22 cellular contexts compared by ENCODE assay signal in the genomic region with DNA sequence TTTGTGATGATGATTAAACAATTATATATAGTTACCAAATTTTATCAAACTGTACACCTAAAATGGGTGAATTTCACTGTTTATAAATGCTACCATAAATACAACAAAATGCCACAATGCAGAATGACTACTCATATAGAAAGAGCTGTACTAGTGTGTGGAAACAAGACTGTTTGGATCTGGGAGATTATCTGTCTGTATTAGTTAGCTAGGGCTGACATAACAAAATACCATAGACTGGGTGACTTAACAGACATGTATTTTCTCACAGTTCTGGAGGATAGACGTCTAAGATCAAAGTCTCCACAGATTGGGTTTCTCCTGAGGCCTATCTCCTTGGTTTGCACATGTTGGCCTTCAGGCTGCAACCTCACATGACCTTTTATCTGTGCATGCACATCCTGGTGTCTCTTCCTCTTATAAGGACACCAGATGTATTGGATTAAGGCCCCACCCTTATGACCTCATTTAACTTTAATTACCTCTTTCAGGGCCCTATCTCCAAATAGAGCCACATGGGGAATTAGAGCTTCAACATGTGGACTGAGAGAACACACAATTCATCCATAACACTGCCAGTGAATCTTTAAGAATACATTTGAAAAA.
"Had no signal": no experiment of that assay in that cellular context is flagged by ENCODE, and none has a peak within 500 bp of the region (broad histone marks: within the 10 kb centered on the region; RNA-seq: fewer than 3 reads in every experiment).

No MANE protein-coding gene starts in this region.

- DNase-seq: activated CD4-positive, alpha-beta T cell treated with anti-CD3 and anti-CD28 coated beads, Interleukin-2, amount 50 U/mL, for 1 hour; activated CD8-positive, alpha-beta memory T cell treated with anti-CD3 and anti-CD28 coated beads, Interleukin-2, amount 10 ng/mL, durations not matched to agents 7 days and 5 days; activated CD8-positive, alpha-beta T cell treated with anti-CD3 and anti-CD28 coated beads for 36 hours; activated naive CD4-positive, alpha-beta T cell; activated T-cell treated with anti-CD3 and anti-CD28 coated beads, Interleukin-2, amount 50 U/mL, for 72 hours; central memory CD4-positive, alpha-beta T cell; glutamatergic neuron; left ventricle myocardium inferior; mesendoderm; natural killer cell; occipital lobe; posterior cingulate gyrus; right cardiac atrium; stimulated activated CD4-positive, alpha-beta T cell treated with anti-CD3 and anti-CD28 coated beads, Interleukin-2, amount 100 ng/mL, for 48 hours; stimulated activated naive CD4-positive, alpha-beta T cell treated with Interleukin-2 at 50 U/mL for 16 hours; T-helper 9 cell had no signal

- ATAC-seq: activated CD8-positive, alpha-beta memory T cell treated with anti-CD3 and anti-CD28 coated beads, Interleukin-2, amount 10 ng/mL, durations not matched to agents 7 days and 5 days; activated CD8-positive, alpha-beta T cell treated with anti-CD3 and anti-CD28 coated beads for 36 hours; activated naive CD4-positive, alpha-beta T cell treated with anti-CD3 and anti-CD28 coated beads, Interleukin-2, amount 50 U/mL, for 72 hours; activated T-cell treated with anti-CD3 and anti-CD28 coated beads, Interleukin-2, amount 50 U/mL, for 72 hours; natural killer cell; right cardiac atrium; WTC11 had no signal

- H3K4me3 ChIP-seq: breast epithelium, left ventricle myocardium inferior, lung, neural progenitor cell, tibial nerve had no signal
